In genomic region chr3:100097919-100098896, GRCh38 we compare ENCODE assay signal across 17 cellular contexts. TPM values are rescaled to one million over a fixed set of nuclear protein-coding genes. Genes with fewer than 3 reads are reported as not detected.
DNase-seq lines count a peak whose midpoint lies in the region; ATAC-seq and TF ChIP-seq lines count a peak whose summit lies in the region.
"Had no signal": no experiment of that assay in that cellular context is flagged by ENCODE, and none has a peak within 500 bp of the region (broad histone marks: within the 10 kb centered on the region; RNA-seq: fewer than 3 reads in every experiment).

No MANE protein-coding gene starts in this region.

- H3K4me1 Mint-ChIP-seq in naive thymus-derived CD8-positive, alpha-beta T cell = peaks cover 0 to 4% (median under 1%) of the 10 kb centered on the region in 4 donors
- H3K4me1 Mint-ChIP-seq: CD14-positive monocyte had no signal

- H3K4me1 ChIP-seq in mucosa of descending colon (ENCODE audit: low read depth) = peaks cover 8% of the 10 kb centered on the region
- H3K4me1 ChIP-seq in tibial artery = peaks cover 0 to 60% (median 22%) of the 10 kb centered on the region in 4 donors

- ATAC-seq in left cardiac atrium = peak; percentile 94 to 96
- peak; percentile 82 for ATAC-seq in mucosa of descending colon
- ATAC-seq in GM19463 (IDR thresholded peaks at IDR 0.05; ENCODE audit: unreplicated experiment) = no peak
- no peak for ATAC-seq in naive thymus-derived CD8-positive, alpha-beta T cell
- ATAC-seq: effector memory CD8-positive, alpha-beta T cell had no signal

- H3K36me3 Mint-ChIP-seq in naive thymus-derived CD8-positive, alpha-beta T cell = peaks cover 8 to 23% (median 11%) of the 10 kb centered on the region in 3 donors
- H3K36me3 Mint-ChIP-seq: CD14-positive monocyte had no signal

- intact Hi-C loops in left cardiac atrium (cut with DNase I) = no loop called here
- intact Hi-C loops in mucosa of descending colon (cut with DNase I, micrococcal nuclease) = no loop called here
- intact Hi-C loops in tibial artery (cut with DNase I; ENCODE audit: low total_unique reads) = no loop called here

- no peaks in the 10 kb centered on the region for H3K36me3 ChIP-seq in mucosa of descending colon (ENCODE audit: low read depth)
- no peaks in the 10 kb centered on the region for H3K36me3 ChIP-seq in tibial artery

- no peak overlapping the region for H3K4me3 Mint-ChIP-seq in naive thymus-derived CD8-positive, alpha-beta T cell
- H3K4me3 Mint-ChIP-seq: activated T-cell treated with anti-CD3 and anti-CD28 coated beads, Interleukin-2, amount 50 U/mL, for 24 hours; CD14-positive monocyte; effector memory CD8-positive, alpha-beta T cell had no signal

- no peaks in the 10 kb centered on the region for H3K27me3 ChIP-seq in tibial artery

- DNase-seq in left cardiac atrium (no peak), mucosa of descending colon (peak in 1 of 3 donors; percentile 20), tibial artery (no peak), medulla oblongata (ENCODE audit: extremely low spot score) (no peak), GM19238 (ENCODE audit: insufficient read length, low spot score) (no peak)
- DNase-seq in naive thymus-derived CD8-positive, alpha-beta T cell = no peak
- DNase-seq: activated CD4-positive, alpha-beta T cell treated with anti-CD3 and anti-CD28 coated beads for 1 hour; activated T-cell treated with anti-CD3 and anti-CD28 coated beads, Interleukin-2, amount 50 U/mL, for 24 hours; effector memory CD8-positive, alpha-beta T cell; GDM1; GOT3; NCI-H2171 treated with DMSO at 0.1 percent for 48 hours; retina; T-helper 1 cell had no signal

- H3K27ac Mint-ChIP-seq in naive thymus-derived CD8-positive, alpha-beta T cell = no peak overlapping the region
- H3K27ac Mint-ChIP-seq: activated T-cell treated with anti-CD3 and anti-CD28 coated beads, Interleukin-2, amount 50 U/mL, for 24 hours; CD14-positive monocyte; effector memory CD8-positive, alpha-beta T cell had no signal

- H3K9me3 ChIP-seq in mucosa of descending colon = no peaks in the 10 kb centered on the region
- H3K9me3 ChIP-seq in tibial artery = no peaks in the 10 kb centered on the region

- no peak overlapping the region for H3K4me3 ChIP-seq in mucosa of descending colon
- H3K4me3 ChIP-seq in tibial artery = no peak overlapping the region

- POLR2A ChIA-PET in naive thymus-derived CD8-positive, alpha-beta T cell (lab: Charles Lee) = no interaction called here

- peaks cover 0 to 4% (median 0%) of the 10 kb centered on the region in 9 donors for H3K9me3 Mint-ChIP-seq in naive thymus-derived CD8-positive, alpha-beta T cell
- H3K9me3 Mint-ChIP-seq: CD14-positive monocyte; effector memory CD8-positive, alpha-beta T cell had no signal

- TF ChIP-seq CTCF in VCaP (conservative IDR thresholded peaks at IDR 0.05) (no peak), mucosa of descending colon (IDR thresholded peaks at IDR 0.05) (no peak), tibial artery (IDR thresholded peaks at IDR 0.05) (no peak)

- H3K27ac ChIP-seq in VCaP (peak overlapping the region; percentile 68), tibial artery (peak overlapping the region; percentile 43 to 62)

- no peaks in the 10 kb centered on the region for H3K27me3 Mint-ChIP-seq in naive thymus-derived CD8-positive, alpha-beta T cell
- H3K27me3 Mint-ChIP-seq: activated T-cell treated with anti-CD3 and anti-CD28 coated beads, Interleukin-2, amount 50 U/mL, for 24 hours; effector memory CD8-positive, alpha-beta T cell had no signal

RNA-seq across cellular contexts. Expression of gene FILIP1L, which starts 16.1 kb away (rescaled TPM):
- total RNA-seq in left cardiac atrium (10 to 100 TPM; 77.0 to 86.6 TPM), mucosa of descending colon (10 to 100 TPM in 2 of 3 donors, 1 to 10 TPM in 1; 8.9 to 37.0 (median 17.1) TPM)
- total RNA-seq in naive thymus-derived CD8-positive, alpha-beta T cell = under 1 TPM in 1 of 2 experiments, not detected in 1; 0.14 TPM
- polyA plus RNA-seq in naive thymus-derived CD8-positive, alpha-beta T cell = under 1 TPM; 0.29 to 0.41 (median 0.32) TPM

Comparison
In these comparisons a context has a peak if more than half of its experiments do, and no peak if none do; other contexts are left out.
1. ATAC-seq: peak in left cardiac atrium (2 of 2) and mucosa of descending colon (single experiment); none in GM19463 (single experiment) and naive thymus-derived CD8-positive, alpha-beta T cell (0 of 2).
2. RNA of gene FILIP1L, which starts 16.1 kb away (total RNA-seq): 77.0 to 86.6 TPM in left cardiac atrium and 8.9 to 37.0 TPM in mucosa of descending colon; 0.14 TPM in naive thymus-derived CD8-positive, alpha-beta T cell; every median in the first group is over 4 times any median in the second.